7 cellular contexts compared by ENCODE assay signal in the genomic region with DNA sequence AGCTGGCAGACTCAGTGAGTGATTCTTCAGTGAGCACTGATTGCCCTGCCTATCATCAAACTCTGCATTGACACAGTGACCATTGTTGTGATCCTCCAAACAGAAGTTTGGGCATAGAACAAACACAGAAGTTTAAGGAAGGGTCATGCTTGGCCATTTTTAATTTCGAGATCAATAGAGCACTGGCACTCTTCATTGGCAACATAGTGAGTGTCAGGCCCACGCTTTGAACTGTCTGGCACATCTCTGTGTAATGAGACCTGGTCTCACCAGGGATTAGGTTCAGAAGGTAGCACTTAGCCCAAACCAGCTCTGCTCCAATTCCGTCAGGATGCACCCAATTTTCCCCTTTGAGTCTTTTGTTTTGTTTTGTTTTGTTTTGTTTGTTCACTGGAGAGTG.
"Had no signal": no experiment of that assay in that cellular context is flagged by ENCODE, and none has a peak within 500 bp of the region (broad histone marks: within the 10 kb centered on the region; RNA-seq: fewer than 3 reads in every experiment).

No MANE protein-coding gene starts in this region.

- H3K4me3 ChIP-seq: GM23338, K562 had no signal

- H2AFZ ChIP-seq: GM23338 had no signal

- H3K4me2 ChIP-seq: GM23338 had no signal

- FAIRE-seq: H1, H54, K562 had no signal

- ATAC-seq: GM23338, K562 had no signal

- DNase-seq: H9, HCEC 1CT, KG1 had no signal
